ENCODE assay signal across 9 cellular contexts in genomic region chr1:1116701-1117468, GRCh38. TPM values are rescaled to one million over a fixed set of nuclear protein-coding genes. Genes with fewer than 3 reads are reported as not detected.
DNase-seq lines count a peak whose midpoint lies in the region; ATAC-seq and TF ChIP-seq lines count a peak whose summit lies in the region.
"Had no signal": no experiment of that assay in that cellular context is flagged by ENCODE, and none has a peak within 500 bp of the region (broad histone marks: within the 10 kb centered on the region; RNA-seq: fewer than 3 reads in every experiment).

No MANE protein-coding gene starts in this region.

- DNase-seq in stimulated activated CD4-positive, alpha-beta T cell treated with anti-CD3 and anti-CD28 coated beads, Interleukin-2, amount 100 ng/mL, for 4 hours (ENCODE audit: low read depth) = peak; percentile 24
- DNase-seq in stimulated activated CD4-positive, alpha-beta T cell treated with anti-CD3 and anti-CD28 coated beads, Interleukin-12 subunit alpha, Interleukin-12 subunit beta, amount 100 ng/mL, for 4 hours = no peak
- DNase-seq in activated B cell treated with CpG ODN at 0.5 μM for 24 hours (no peak), epithelial cell of proximal tubule (ENCODE audit: low read depth) (no peak), D341Med (ENCODE audit: low spot score) (no peak), NCI-H146 treated with DMSO at 0.1 percent for 48 hours (lab: John Stamatoyannopoulos, UW; ENCODE audit: unreplicated experiment) (no peak), NCI-H2227 treated with DMSO at 0.1 percent for 48 hours (lab: John Stamatoyannopoulos, UW) (no peak)

- no peaks in the 10 kb centered on the region for H3K36me3 ChIP-seq in neutrophil

- H3K4me3 ChIP-seq in epithelial cell of proximal tubule (ENCODE audit: low read depth, low read length) (peak overlapping the region; percentile 67), neutrophil (ENCODE audit: low read depth in 1 of 2, low read length in 1 of 2) (peak overlapping the region; percentile 71 to 93)

- peaks cover 6% of the 10 kb centered on the region for H3K9me3 Mint-ChIP-seq in activated B cell treated with CpG ODN at 0.5 μM for 24 hours

- no peak overlapping the region for H3K27ac Mint-ChIP-seq in activated B cell treated with CpG ODN at 0.5 μM for 24 hours

- peaks cover 9 to 14% of the 10 kb centered on the region in 2 experiments for H3K4me1 ChIP-seq in neutrophil (ENCODE audit: control insufficient read depth in 1 of 2, insufficient read depth in 1 of 2, low read depth in 1 of 2, low read length in 1 of 2)

- intact Hi-C loops in activated B cell treated with CpG ODN at 0.5 μM for 24 hours (cut with micrococcal nuclease) = loop anchor here (1.0 to 2.0 kb wide), 9 partner anchors 48 to 258 kb away; partner anchors contain the start of genes AGRN, AURKAIP1, B3GALT6 and NOC2L

- H3K4me1 Mint-ChIP-seq in activated B cell treated with CpG ODN at 0.5 μM for 24 hours = peaks cover 9% of the 10 kb centered on the region

- CTCF ChIA-PET in activated B cell treated with CpG ODN at 0.5 μM for 24 hours (lab: Charles Lee) = interaction anchor here (1.4 to 2.3 kb wide), 4 partner anchors 53 to 175 kb away, joined by 3 to 8 read pairs (median 6); no protein-coding TSS in a partner anchor

- peaks cover 4% of the 10 kb centered on the region for H3K9me3 ChIP-seq in neutrophil

- peak overlapping the region; percentile 44 for H3K27ac ChIP-seq in neutrophil

- no peak for TF ChIP-seq CTCF in activated B cell treated with CpG ODN at 0.5 μM for 24 hours (IDR thresholded peaks at IDR 0.05)
- TF ChIP-seq CTCF in epithelial cell of proximal tubule (conservative IDR thresholded peaks at IDR 0.05; ENCODE audit: low read depth, low read length) = no peak
- TF ChIP-seq CTCF in neutrophil (IDR thresholded peaks at IDR 0.05) = no peak

- ATAC-seq in activated B cell treated with CpG ODN at 0.5 μM for 24 hours (ENCODE audit: low read depth) = no peak

- H3K27me3 ChIP-seq in neutrophil = peaks cover 77% of the 10 kb centered on the region

- POLR2A ChIA-PET in activated B cell treated with CpG ODN at 0.5 μM for 24 hours (lab: Charles Lee) = interaction anchor here (0.5 to 1.8 kb wide), 8 partner anchors 48 to 175 kb away, joined by 3 to 9 read pairs (median 5); partner anchors contain the start of gene UBE2J2

- peak overlapping the region; percentile 61 for H3K4me3 Mint-ChIP-seq in activated B cell treated with CpG ODN at 0.5 μM for 24 hours

- peaks cover 12% of the 10 kb centered on the region for H3K36me3 Mint-ChIP-seq in activated B cell treated with CpG ODN at 0.5 μM for 24 hours (ENCODE audit: low read depth)

- H3K27me3 Mint-ChIP-seq in activated B cell treated with CpG ODN at 0.5 μM for 24 hours = peaks cover 5% of the 10 kb centered on the region

RNA-seq across cellular contexts. Expression of gene C1orf159, which starts 1.0 kb away (rescaled TPM):
- total RNA-seq in activated B cell treated with CpG ODN at 0.5 μM for 24 hours (20.8 and 26.5 TPM in 2 replicates), epithelial cell of proximal tubule (20.2 and 24.9 TPM in 2 replicates)

RNA-seq across cellular contexts. Expression of gene RNF223, which starts 42.8 kb away (rescaled TPM):
- not detected in 2 replicates for total RNA-seq in activated B cell treated with CpG ODN at 0.5 μM for 24 hours
- 0.36 and 1.6 TPM in 2 replicates for total RNA-seq in epithelial cell of proximal tubule
- total RNA-seq: glomerular endothelial cell had no signal

RNA-seq across cellular contexts. Expression of gene TTLL10, which starts 56.8 kb away (rescaled TPM):
- total RNA-seq in activated B cell treated with CpG ODN at 0.5 μM for 24 hours (0.16 TPM in 1 of 2 replicates, not detected in the other), epithelial cell of proximal tubule (not detected in 2 replicates)
- total RNA-seq: glomerular endothelial cell had no signal
